In genomic region chr1:212557739-212558664, GRCh38 we compare ENCODE assay signal across 8 cellular contexts. TPM values are rescaled to one million over a fixed set of nuclear protein-coding genes. Genes with fewer than 3 reads are reported as not detected.
DNase-seq lines count a peak whose midpoint lies in the region; ATAC-seq and TF ChIP-seq lines count a peak whose summit lies in the region.

No MANE protein-coding gene starts in this region.

- H3K4me3 ChIP-seq in AG04450 (ENCODE audit: low read depth, low read length) = peak overlapping the region; percentile 65
- H3K4me3 ChIP-seq in fibroblast of the aortic adventitia (ENCODE audit: low read depth, low read length) = peak overlapping the region; percentile 68

- H3K9me3 ChIP-seq in AG04450 (ENCODE audit: control insufficient read depth, insufficient read depth, low read length) = no peaks in the 10 kb centered on the region; the same call in 1 of the 2 replicates

- H3K4me1 Mint-ChIP-seq in WTC11 (peaks cover 12% of the 10 kb centered on the region), nephron (peaks cover 11% of the 10 kb centered on the region)

- H3K36me3 Mint-ChIP-seq in WTC11 = no peaks in the 10 kb centered on the region; the same call in 1 of the 2 replicates
- no peaks in the 10 kb centered on the region for H3K36me3 Mint-ChIP-seq in nephron (ENCODE audit: low read depth)

- TF ChIP-seq CTCF in AG04450 (IDR thresholded peaks at IDR 0.05; ENCODE audit: low read depth, low read length) (no peak), WTC11 (IDR thresholded peaks at IDR 0.05) (no peak), fibroblast of the aortic adventitia (IDR thresholded peaks at IDR 0.05; ENCODE audit: insufficient read depth, low read length) (peak; percentile 4), nephron (IDR thresholded peaks at IDR 0.05; ENCODE audit: unreplicated experiment in 3 of 3) (no peak)

- peak overlapping the region; percentile 70 for H3K4me3 Mint-ChIP-seq in WTC11
- peak overlapping the region; percentile 85 to 88 (median 86) for H3K4me3 Mint-ChIP-seq in nephron

- CTCF ChIA-PET in AG04450 (lab: Charles Lee) (interaction anchor here (0.6 to 1.3 kb wide), 3 partner anchors 107 to 524 kb away, joined by 3 to 4 read pairs (median 3); no protein-coding TSS in a partner anchor), WTC11 (lab: Charles Lee) (interaction anchor here (0.5 to 2.6 kb wide), 11 partner anchors 37 to 192 kb away, joined by 3 to 16 read pairs (median 6); partner anchors contain the start of gene ATF3)

- ATAC-seq in GM18907 (IDR thresholded peaks at IDR 0.05; ENCODE audit: unreplicated experiment) = peak; percentile 36
- ATAC-seq in HG03139 (IDR thresholded peaks at IDR 0.05; ENCODE audit: unreplicated experiment) = peak; percentile 7
- ATAC-seq in WTC11 = peak; percentile 77

- H3K27me3 Mint-ChIP-seq in WTC11 (ENCODE audit: low read depth) = peaks cover 28% of the 10 kb centered on the region
- peaks cover 7% of the 10 kb centered on the region for H3K27me3 Mint-ChIP-seq in nephron (ENCODE audit: low read depth)

- POLR2A ChIA-PET in AG04450 (lab: Yijun Ruan, JAX) (interaction anchor here (0.6 to 1.6 kb wide), 4 partner anchors 9 to 77 kb away, joined by 3 to 24 read pairs (median 6); partner anchors contain the start of gene ATF3), WTC11 (lab: Charles Lee) (interaction anchor here (0.6 to 2.4 kb wide), 9 partner anchors 12 to 830 kb away, joined by 3 to 52 read pairs (median 3); partner anchors contain the start of gene ATF3)

- H3K27ac Mint-ChIP-seq in WTC11 (peak overlapping the region; percentile 61), nephron (peak overlapping the region; percentile 15 to 80 (median 38))

- DNase-seq in AG04450 (ENCODE audit: low read depth, low spot score) (no peak), WTC11 (ENCODE audit: low spot score) (peak; percentile 60), fibroblast of the aortic adventitia (ENCODE audit: low read depth) (peak; percentile 33), NCI-H1105 treated with DMSO at 0.1 percent for 48 hours (lab: John Stamatoyannopoulos, UW) (no peak)
- no peak for DNase-seq in central memory CD4-positive, alpha-beta T cell

- H3K9me3 Mint-ChIP-seq in WTC11 = peaks cover 12% of the 10 kb centered on the region; the same call in 1 of the 2 replicates
- H3K9me3 Mint-ChIP-seq in nephron = no peaks in the 10 kb centered on the region

- H3K27me3 ChIP-seq in AG04450 (ENCODE audit: control insufficient read depth, insufficient read depth, low read length) = no peaks in the 10 kb centered on the region

- H3K27ac ChIP-seq in AG04450 (ENCODE audit: low read depth, low read length) = peak overlapping the region; percentile 70

TF ChIP-seq in WTC11, 78 proteins besides CTCF, POLR2A, EP300 and RAD21:
- TF ChIP-seq ARID4B (CRISPR knock-in tag; IDR thresholded peaks at IDR 0.05; ENCODE audit: borderline replicate concordance) (0 out of 2 replicates have a peak, but pooled peaks have one; percentile 24), PREB (CRISPR knock-in tag; IDR thresholded peaks at IDR 0.05; ENCODE audit: borderline replicate concordance) (no peak), ESRRA (CRISPR knock-in tag; IDR thresholded peaks at IDR 0.05; ENCODE audit: borderline replicate concordance) (peak; percentile 46; the same call in 1 of the 2 replicates), MAX (CRISPR knock-in tag; IDR thresholded peaks at IDR 0.05) (peak; percentile 23; the same call in 1 of the 2 replicates), HMGXB4 (CRISPR knock-in tag; IDR thresholded peaks at IDR 0.05) (0 out of 2 replicates have a peak, but pooled peaks have one; percentile 41)
TF ChIP-seq in WTC11: peak in this region for 4.

RNA-seq across cellular contexts. Expression of gene ATF3, which starts 50.6 kb away (rescaled TPM):
- polyA plus RNA-seq in AG04450 (2011; rRNA removed) = 5.5 TPM in 2 replicates
- polyA minus RNA-seq in AG04450 (2011; rRNA and poly(A)+ RNA removed) = 9.8 and 21.2 TPM in 2 replicates
- total RNA-seq in WTC11 (2021) (12.5 to 19.4 TPM (median 14.6 TPM) in 3 replicates), fibroblast of the aortic adventitia (ENCODE audit: low replicate concordance) (4.2 and 5.2 TPM in 2 replicates)

Comparison
In these comparisons a context has a peak if more than half of its experiments do, and no peak if none do; other contexts are left out.
1. DNase-seq: peak in WTC11 (single experiment) and fibroblast of the aortic adventitia (single experiment); none in AG04450 (single experiment), central memory CD4-positive, alpha-beta T cell (single experiment) and NCI-H1105 treated with DMSO at 0.1 percent for 48 hours (single experiment).
2. ATAC-seq: peak in every context shown above with its lines; median percentile 77 in WTC11; 36 in GM18907; 7 in HG03139.